17 cellular contexts compared by ENCODE assay signal in the genomic region with DNA sequence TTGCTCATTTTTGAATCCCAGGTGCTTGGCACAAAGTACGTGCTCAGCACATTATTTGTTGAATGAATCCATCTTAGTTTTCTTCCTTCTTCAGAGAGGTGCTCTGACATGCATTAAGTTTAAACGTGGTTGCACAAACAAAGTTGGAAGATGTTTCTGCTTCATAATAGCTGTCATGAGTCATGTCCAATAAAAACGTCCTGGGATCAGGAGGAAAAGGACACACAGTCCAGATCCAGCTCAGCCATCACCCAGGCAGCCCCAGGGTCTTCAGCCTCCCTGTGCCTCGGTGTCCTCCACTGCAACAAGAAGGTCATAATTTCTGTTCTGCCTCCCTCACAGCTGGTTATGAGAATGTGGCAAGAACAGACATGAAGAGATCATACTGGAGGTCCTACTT. TPM values are rescaled to one million over a fixed set of nuclear protein-coding genes. Genes with fewer than 3 reads are reported as not detected.
DNase-seq lines count a peak whose midpoint lies in the region; ATAC-seq, FAIRE-seq and TF ChIP-seq lines count a peak whose summit lies in the region.
"Had no signal": no experiment of that assay in that cellular context is flagged by ENCODE, and none has a peak within 500 bp of the region (broad histone marks: within the 10 kb centered on the region; RNA-seq: fewer than 3 reads in every experiment).

No MANE protein-coding gene starts in this region.

- H3K4me2 ChIP-seq in mesendoderm (ENCODE audit: low read length): no peak overlapping the region

- peaks cover 13% of the 10 kb centered on the region for H3K4me1 ChIP-seq in mesendoderm (ENCODE audit: control insufficient read depth, low read depth, low read length)

- no peak overlapping the region for H2BK15ac ChIP-seq in mesendoderm (replicated peaks; ENCODE audit: low read depth)

- no peak overlapping the region for H3K4ac ChIP-seq in mesendoderm (ENCODE audit: low read depth, low read length)

- H3K27me3 Mint-ChIP-seq in T-helper 17 cell (no peaks in the 10 kb centered on the region), natural killer cell (ENCODE audit: low read depth in 2 of 2) (no peaks in the 10 kb centered on the region)
- H3K27me3 Mint-ChIP-seq: stimulated activated naive CD8-positive, alpha-beta T cell treated with anti-CD3 and anti-CD28 coated beads, Interleukin-15, amount 100 ng/mL, for 72 hours had no signal

- no peak overlapping the region for H3K9ac ChIP-seq in mesendoderm (ENCODE audit: low read length)

- peaks cover 22% of the 10 kb centered on the region for H3K4me1 Mint-ChIP-seq in T-helper 17 cell
- no peaks in the 10 kb centered on the region for H3K4me1 Mint-ChIP-seq in natural killer cell

- peak overlapping the region; percentile 54 for H2AK5ac ChIP-seq in mesendoderm (ENCODE audit: low read length)

- intact Hi-C loops in natural killer cell (cut with micrococcal nuclease): no loop called here

- no peak overlapping the region for H3K23ac ChIP-seq in mesendoderm (ENCODE audit: low read length)

- H3K9me3 ChIP-seq in T-helper 17 cell (ENCODE audit: control insufficient read depth, low read length, poor library complexity, severe bottlenecking): no peaks in the 10 kb centered on the region

- H3K36me3 Mint-ChIP-seq in T-helper 17 cell (ENCODE audit: low read depth) (no peaks in the 10 kb centered on the region), natural killer cell (no peaks in the 10 kb centered on the region)
- H3K36me3 Mint-ChIP-seq: mesothelial cell of epicardium had no signal

- H3K27me3 ChIP-seq in mesendoderm (ENCODE audit: insufficient read depth, low read length, poor library complexity): no peaks in the 10 kb centered on the region

- H3K79me1 ChIP-seq in mesendoderm (ENCODE audit: low read length): no peaks in the 10 kb centered on the region

- no peak overlapping the region for H4K5ac ChIP-seq in mesendoderm (ENCODE audit: low read length)

- H3K18ac ChIP-seq in mesendoderm (ENCODE audit: low read length): no peak overlapping the region

- H3K27ac Mint-ChIP-seq in T-helper 17 cell (peak overlapping the region; percentile 87), natural killer cell (no peak overlapping the region)
- H3K27ac Mint-ChIP-seq: activated naive CD4-positive, alpha-beta T cell treated with anti-CD3 and anti-CD28 coated beads for 36 hours; mesothelial cell of epicardium; stimulated activated naive CD8-positive, alpha-beta T cell treated with anti-CD3 and anti-CD28 coated beads, Interleukin-15, amount 100 ng/mL, for 72 hours had no signal

- H3K79me2 ChIP-seq in mesendoderm (ENCODE audit: control insufficient read depth, insufficient read depth, low read length): no peaks in the 10 kb centered on the region

- WGBS in mesendoderm (ENCODE audit: extremely low coverage, insufficient coverage, low lambda C conversion rate): no CpG with 5 or more reads among the region's 4 CpGs

- no peak for ATAC-seq in T-helper 17 cell
- no peak for ATAC-seq in natural killer cell
- ATAC-seq: stimulated activated naive CD8-positive, alpha-beta T cell treated with anti-CD3 and anti-CD28 coated beads, Interleukin-15, amount 100 ng/mL, for 72 hours had no signal

- peak; percentile 48 for DNase-seq in AG20443 (ENCODE audit: low spot score)
- DNase-seq in GM03348 (ENCODE audit: low spot score): peak; percentile 58
- DNase-seq in T-helper 17 cell: no peak
- DNase-seq in mesendoderm: no peak
- no peak for DNase-seq in natural killer cell
- no peak for DNase-seq in RCC 7860 (ENCODE audit: low spot score)
- no peak for DNase-seq in NCI-H2029 (lab: John Stamatoyannopoulos, UW)
- no peak for DNase-seq in NCI-H1436 (lab: John Stamatoyannopoulos, UW)
- DNase-seq: activated CD4-positive, alpha-beta T cell treated with anti-CD3 and anti-CD28 coated beads, Interleukin-2, amount 50 U/mL, for 1 hour; activated naive CD4-positive, alpha-beta T cell treated with anti-CD3 and anti-CD28 coated beads for 36 hours; C1 segment of cervical spinal cord; cerebellar nuclear complex; GF-D8; stimulated activated CD4-positive, alpha-beta T cell treated with anti-CD3 and anti-CD28 coated beads, Interleukin-4, amount 100 ng/mL, for 4 hours; stimulated activated naive CD8-positive, alpha-beta T cell treated with anti-CD3 and anti-CD28 coated beads, Interleukin-15, amount 100 ng/mL, for 72 hours had no signal

- H3K9me3 Mint-ChIP-seq in natural killer cell: no peaks in the 10 kb centered on the region
- H3K9me3 Mint-ChIP-seq: activated naive CD4-positive, alpha-beta T cell treated with anti-CD3 and anti-CD28 coated beads for 36 hours; mesothelial cell of epicardium; stimulated activated naive CD8-positive, alpha-beta T cell treated with anti-CD3 and anti-CD28 coated beads, Interleukin-15, amount 100 ng/mL, for 72 hours had no signal

- no peak for FAIRE-seq in RCC 7860 (lab: Jason Lieb, UNC)

- H3K56ac ChIP-seq in mesendoderm (ENCODE audit: low read length): no peak overlapping the region

- H3K27ac ChIP-seq in mesendoderm (ENCODE audit: low read depth, low read length): no peak overlapping the region
- H3K27ac ChIP-seq: SK-N-MC had no signal

- H3K4me3 ChIP-seq in mesendoderm (ENCODE audit: low read length): no peak overlapping the region
- H3K4me3 ChIP-seq: SK-N-MC had no signal

- no peak overlapping the region for H2BK5ac ChIP-seq in mesendoderm (ENCODE audit: low read length)

- no peaks in the 10 kb centered on the region for H3K36me3 ChIP-seq in mesendoderm (ENCODE audit: control insufficient read depth, insufficient read depth, low read length)

- H3K4me3 Mint-ChIP-seq in T-helper 17 cell (peak overlapping the region; percentile 50), natural killer cell (no peak overlapping the region)
- H3K4me3 Mint-ChIP-seq: activated naive CD4-positive, alpha-beta T cell treated with anti-CD3 and anti-CD28 coated beads for 36 hours; mesothelial cell of epicardium; stimulated activated naive CD8-positive, alpha-beta T cell treated with anti-CD3 and anti-CD28 coated beads, Interleukin-15, amount 100 ng/mL, for 72 hours had no signal

- H2BK120ac ChIP-seq in mesendoderm (ENCODE audit: low read depth, low read length): no peak overlapping the region

- no peak for TF ChIP-seq CTCF in natural killer cell (IDR thresholded peaks at IDR 0.05)

- no peak overlapping the region for H4K8ac ChIP-seq in mesendoderm (ENCODE audit: low read depth, low read length)

RNA-seq across cellular contexts. Expression of a gene that starts 55.4 kb away (rescaled TPM):
- total RNA-seq in T-helper 17 cell (1,000 to 10,000 TPM; 1,190 to 1,257 TPM), natural killer cell (1,000 to 10,000 TPM; 1,104 to 1,331 (median 1,220) TPM)
- polyA plus RNA-seq in mesendoderm (2013, experiment 1 of 2): 49.8 TPM
- 46.0 TPM for polyA plus RNA-seq in mesendoderm (2013, experiment 2 of 2)

Comparison
In these comparisons a context has a peak if more than half of its experiments do, and no peak if none do; other contexts are left out.
1. DNase-seq: peak in AG20443 (single experiment) and GM03348 (single experiment); none in T-helper 17 cell (0 of 3), mesendoderm (single experiment), natural killer cell (single experiment), RCC 7860 (single experiment), NCI-H2029 (single experiment) and NCI-H1436 (single experiment).